9 cellular contexts compared by ENCODE assay signal in genomic region chr5:119360905-119361605, GRCh38. TPM values are rescaled to one million over a fixed set of nuclear protein-coding genes. Genes with fewer than 3 reads are reported as not detected.
DNase-seq lines count a peak whose midpoint lies in the region; ATAC-seq and TF ChIP-seq lines count a peak whose summit lies in the region.
"Had no signal": no experiment of that assay in that cellular context is flagged by ENCODE, and none has a peak within 500 bp of the region (broad histone marks: within the 10 kb centered on the region; RNA-seq: fewer than 3 reads in every experiment).

No MANE protein-coding gene starts in this region.

- 71 to 76% methylated on average over 6 of the region's 6 CpGs for WGBS in lung, 2 donors
- 71 to 87% (median 82%) methylated on average over 6 of the region's 6 CpGs for WGBS in ovary, 3 donors

- ATAC-seq in lung (ENCODE audit: insufficient read depth, low FRiP score) (peak; percentile 79), GM21528 (IDR thresholded peaks at IDR 0.05; ENCODE audit: low FRiP score, unreplicated experiment) (no peak)

- DNase-seq in AG08396 (ENCODE audit: low spot score) (peak; percentile 32), HCEC 1CT (peak; percentile 64), adipocyte (ENCODE audit: low read depth) (peak; percentile 63), lung (ENCODE audit: low spot score) (no peak), ovary (no peak), uterus (no peak), occipital lobe (lab: John Stamatoyannopoulos, UW) (no peak)
- DNase-seq: NCI-H345 had no signal

- H3K4me1 ChIP-seq in adipocyte (ENCODE audit: control insufficient read depth, insufficient read depth, low read length) (peaks cover 47% of the 10 kb centered on the region), lung (ENCODE audit: control insufficient read depth in 2 of 2, insufficient read depth in 2 of 2, low read length in 2 of 2) (peaks cover 6 to 20% of the 10 kb centered on the region in 2 donors), ovary (ENCODE audit: insufficient read depth) (no peaks in the 10 kb centered on the region), uterus (peaks cover 0 to 3% of the 10 kb centered on the region in 2 donors)

- TF ChIP-seq CTCF in lung (IDR thresholded peaks at IDR 0.05; ENCODE audit: control extremely low read depth, extremely low read depth) (no peak), ovary (IDR thresholded peaks at IDR 0.05) (no peak), uterus (IDR thresholded peaks at IDR 0.05) (no peak)

- H3K4me3 ChIP-seq in adipocyte (ENCODE audit: low read length) (peak overlapping the region; percentile 36), lung (no peak overlapping the region), ovary (no peak overlapping the region), uterus (no peak overlapping the region)

- no peak overlapping the region for H3K9ac ChIP-seq in adipocyte (ENCODE audit: low read length)

- intact Hi-C loops in ovary (cut with DNase I) = no loop called here
- intact Hi-C loops in uterus (cut with DNase I; ENCODE audit: low total_unique reads) = no loop called here

- H3K36me3 ChIP-seq in adipocyte (ENCODE audit: control insufficient read depth, insufficient read depth, low read length, severe bottlenecking) (no peaks in the 10 kb centered on the region), lung (ENCODE audit: control insufficient read depth in 2 of 2, insufficient read depth in 2 of 2, low read length in 2 of 2) (no peaks in the 10 kb centered on the region), ovary (no peaks in the 10 kb centered on the region), uterus (no peaks in the 10 kb centered on the region)

- TF ChIP-seq POLR2A in ovary (IDR thresholded peaks at IDR 0.05) = no peak
- TF ChIP-seq POLR2A in uterus (IDR thresholded peaks at IDR 0.05) = no peak

- no peak for TF ChIP-seq EP300 in ovary (IDR thresholded peaks at IDR 0.05)

- H3K27me3 ChIP-seq in adipocyte (replicated peaks; ENCODE audit: control insufficient read depth, insufficient read depth, low read length) (no peaks in the 10 kb centered on the region), lung (ENCODE audit: control insufficient read depth, insufficient read depth) (no peaks in the 10 kb centered on the region), ovary (no peaks in the 10 kb centered on the region), uterus (no peaks in the 10 kb centered on the region)

- H3K9me3 ChIP-seq in adipocyte (ENCODE audit: control insufficient read depth, low read length) = no peaks in the 10 kb centered on the region
- no peaks in the 10 kb centered on the region for H3K9me3 ChIP-seq in lung (ENCODE audit: control insufficient read depth in 2 of 2, insufficient read depth in 1 of 2, low read length in 1 of 2)
- no peaks in the 10 kb centered on the region for H3K9me3 ChIP-seq in ovary
- H3K9me3 ChIP-seq in uterus = no peaks in the 10 kb centered on the region

- H3K27ac ChIP-seq in lung (ENCODE audit: low read depth in 1 of 2, low read length in 1 of 2) (peak overlapping the region in 1 of 2 donors; percentile 46), ovary (no peak overlapping the region), uterus (no peak overlapping the region)

RNA-seq across cellular contexts. Expression of gene TNFAIP8, which starts 5.2 kb away (rescaled TPM):
- total RNA-seq in lung (10 to 100 TPM; 18.5 to 52.6 TPM), ovary (10 to 100 TPM in 1 of 7 donors, 1 to 10 TPM in 6; 1.4 to 14.6 (median 4.5) TPM), uterus (10 to 100 TPM in 3 of 4 donors, 1 to 10 TPM in 1; 2.0 to 42.7 (median 15.5) TPM), occipital lobe (5.0 TPM)
- polyA plus RNA-seq in lung (10 to 100 TPM; 11.5 to 58.9 TPM), ovary (10 to 100 TPM in 1 of 2 donors, 1 to 10 TPM in 1; 5.0 to 12.0 TPM)

Comparison
In these comparisons a context has a peak if more than half of its experiments do, and no peak if none do; other contexts are left out.
1. DNase-seq: peak in AG08396 (single experiment), HCEC 1CT (single experiment) and adipocyte (single experiment); none in lung (single experiment), ovary (0 of 5), uterus (0 of 2) and occipital lobe (single experiment).